Comparison of ENCODE assay signal across 8 cellular contexts in genomic region chr17:19362293-19363113, GRCh38. TPM values are rescaled to one million over a fixed set of nuclear protein-coding genes. Genes with fewer than 3 reads are reported as not detected.
A peak's percentile ranks its signal among the peaks of the same experiment; 100 is the strongest.
DNase-seq lines count a peak whose midpoint lies in the region; ATAC-seq and TF ChIP-seq lines count a peak whose summit lies in the region.

Gene B9D1 (minus strand): TSS chr17:19362723. CDS start chr17:19362569, 154 bp downstream.

- H3K27me3 ChIP-seq in kidney epithelial cell (ENCODE audit: control insufficient read depth, insufficient read depth, low read length) = no peaks in the 10 kb centered on the region

- H3K36me3 ChIP-seq in kidney epithelial cell (ENCODE audit: control insufficient read depth, insufficient read depth, low read length) = no peaks in the 10 kb centered on the region

- DNase-seq in AG09309 (ENCODE audit: low read depth) = peak; percentile 65
- DNase-seq in NCI-H345 (lab: John Stamatoyannopoulos, UW) = peak; percentile 84
- DNase-seq in activated CD4-positive, alpha-beta T cell treated with anti-CD3 and anti-CD28 coated beads for 1 hour = peak; percentile 94
- peak; percentile 94 for DNase-seq in choroid plexus epithelial cell (ENCODE audit: low read depth)
- no peak for DNase-seq in kidney epithelial cell (ENCODE audit: low read depth)
- DNase-seq in stimulated activated CD4-positive, alpha-beta T cell treated with anti-CD3 and anti-CD28 coated beads, Interleukin-15, amount 100 ng/mL, for 48 hours (ENCODE audit: low read depth in 2 of 2) = peak; percentile 85

- ATAC-seq in GM18873 (IDR thresholded peaks at IDR 0.05; ENCODE audit: low FRiP score, unreplicated experiment) (peak; percentile 77), HG03159 (IDR thresholded peaks at IDR 0.05; ENCODE audit: unreplicated experiment) (peak; percentile 64)

- TF ChIP-seq CTCF in AG09309 (IDR thresholded peaks at IDR 0.05; ENCODE audit: control insufficient read depth, insufficient read depth, low read depth, low read length, missing control alignments) (peak; percentile 93), choroid plexus epithelial cell (conservative IDR thresholded peaks at IDR 0.05; ENCODE audit: low read depth, low read length) (peak; percentile 91), kidney epithelial cell (IDR thresholded peaks at IDR 0.05; ENCODE audit: insufficient read depth, low read length, poor library complexity, severe bottlenecking) (peak; percentile 93)

- H3K4me3 ChIP-seq in AG09309 (ENCODE audit: control insufficient read depth, low read depth, low read length) (peak within 1 kb of the TSS; percentile 88), choroid plexus epithelial cell (ENCODE audit: low read depth, low read length) (peak within 1 kb of the TSS; percentile 77), kidney epithelial cell (ENCODE audit: low read depth, low read length) (peak within 1 kb of the TSS; percentile 72)

RNA-seq across cellular contexts. Expression of gene B9D1, which starts in this region (rescaled TPM):
- total RNA-seq in kidney epithelial cell = 16.8 and 19.0 TPM in 2 replicates
